Comparison of ENCODE assay signal across 15 cellular contexts in genomic region chr6:40036186-40036585, GRCh38.
DNase-seq lines count a peak whose midpoint lies in the region; ATAC-seq and TF ChIP-seq lines count a peak whose summit lies in the region.
"Had no signal": no experiment of that assay in that cellular context is flagged by ENCODE, and none has a peak within 500 bp of the region (broad histone marks: within the 10 kb centered on the region; RNA-seq: fewer than 3 reads in every experiment).

No MANE protein-coding gene starts in this region.

- no peaks in the 10 kb centered on the region for H3K27me3 ChIP-seq in A673 (replicated peaks; ENCODE audit: insufficient read depth, low read depth, low read length, poor library complexity)
- H3K27me3 ChIP-seq: BLaER1 treated with 17β-estradiol and CSF1 and Interleukin-3, amounts not matched to agents 10 nM and 100 nM had no signal

- POLR2A ChIA-PET in A673 (lab: Charles Lee; ENCODE audit: low non-redundant PET), result no interaction called here

- ATAC-seq in GM18519 (IDR thresholded peaks at IDR 0.05; ENCODE audit: low FRiP score, unreplicated experiment), result no peak
- ATAC-seq: GM23338 had no signal

- no peak overlapping the region for H3K27ac ChIP-seq in A673 (ENCODE audit: low read depth, low read length, poor library complexity, severe bottlenecking)
- H3K27ac ChIP-seq: BLaER1 treated with 17β-estradiol and CSF1 and Interleukin-3, amounts not matched to agents 10 nM and 100 nM; HL-60 had no signal

- CTCF ChIA-PET in A673 (lab: Charles Lee), result no interaction called here

- no peaks in the 10 kb centered on the region for H3K36me3 ChIP-seq in A673 (ENCODE audit: insufficient read depth, low read length, poor library complexity, severe bottlenecking)
- H3K36me3 ChIP-seq: BLaER1 treated with 17β-estradiol and CSF1 and Interleukin-3, amounts not matched to agents 10 nM and 100 nM; HAP-1 had no signal

- TF ChIP-seq CTCF in A673 (conservative IDR thresholded peaks at IDR 0.05; ENCODE audit: low read depth, low read length), result no peak
- TF ChIP-seq CTCF in epithelial cell of esophagus (IDR thresholded peaks at IDR 0.05; ENCODE audit: insufficient read depth, low read depth, low read length, missing control alignments), result no peak

- H3K4me3 ChIP-seq in A673 (ENCODE audit: low read depth, low read length, poor library complexity, severe bottlenecking), result no peak overlapping the region
- H3K4me3 ChIP-seq in epithelial cell of esophagus (ENCODE audit: low read length), result no peak overlapping the region
- H3K4me3 ChIP-seq: BLaER1 treated with 17β-estradiol and CSF1 and Interleukin-3, amounts not matched to agents 10 nM and 100 nM; GM23338; HAP-1 had no signal

- DNase-seq in A673 (ENCODE audit: low spot score) (peak; percentile 19), RPMI7951 (ENCODE audit: low read depth) (peak; percentile 2), epithelial cell of esophagus (ENCODE audit: low read depth) (peak; percentile 4), renal cortical epithelial cell (ENCODE audit: low read depth) (peak; percentile 15), NCI-H2029 treated with DMSO at 0.1 percent for 48 hours (lab: John Stamatoyannopoulos, UW) (no peak), NCI-H446 (lab: John Stamatoyannopoulos, UW) (no peak)
- DNase-seq: 8988T; ACHN; CD4-positive, CD25-positive, alpha-beta regulatory T cell; DMS79 had no signal

- no peaks in the 10 kb centered on the region for H3K9me3 ChIP-seq in A673 (ENCODE audit: low read depth, low read length, poor library complexity, severe bottlenecking)
- H3K9me3 ChIP-seq: HAP-1 had no signal

- no peaks in the 10 kb centered on the region for H3K4me1 ChIP-seq in A673 (ENCODE audit: insufficient read depth, low read length, poor library complexity, severe bottlenecking)
- H3K4me1 ChIP-seq: HAP-1 had no signal

- intact Hi-C loops in A673 (cut with micrococcal nuclease; ENCODE audit: unreplicated experiment), result no loop called here

- BruUV-seq in A673 (replicated peaks; lab: Mats Ljungman, UMichigan), result no TSS peak

Comparison
In these comparisons a context has a peak if more than half of its experiments do, and no peak if none do; other contexts are left out.
1. DNase-seq: peak in A673 (single experiment), RPMI7951 (single experiment), epithelial cell of esophagus (single experiment) and renal cortical epithelial cell (single experiment); none in NCI-H2029 treated with DMSO at 0.1 percent for 48 hours (single experiment) and NCI-H446 (0 of 2).